ENCODE assay signal across 8 cellular contexts in genomic region chr13:98576215-98576945, GRCh38. TPM values are rescaled to one million over a fixed set of nuclear protein-coding genes. Genes with fewer than 3 reads are reported as not detected.
DNase-seq lines count a peak whose midpoint lies in the region; ATAC-seq and TF ChIP-seq lines count a peak whose summit lies in the region.

No MANE protein-coding gene starts in this region.

- H3K36me3 ChIP-seq in mesendoderm (ENCODE audit: control insufficient read depth, insufficient read depth, low read length): no peaks in the 10 kb centered on the region
- H3K36me3 ChIP-seq in thoracic aorta: no peaks in the 10 kb centered on the region

- peaks cover 8% of the 10 kb centered on the region for H3K4me1 ChIP-seq in mesendoderm (ENCODE audit: control insufficient read depth, low read depth, low read length)
- H3K4me1 ChIP-seq in thoracic aorta (ENCODE audit: control insufficient read depth in 1 of 2, low read depth in 2 of 2): peaks cover 28 to 36% of the 10 kb centered on the region in 2 donors

- no peak overlapping the region for H3K27ac Mint-ChIP-seq in activated CD4-positive, alpha-beta T cell treated with anti-CD3 and anti-CD28 coated beads for 36 hours

- no peaks in the 10 kb centered on the region for H3K27me3 Mint-ChIP-seq in activated CD4-positive, alpha-beta T cell treated with anti-CD3 and anti-CD28 coated beads for 36 hours

- H3K9me3 ChIP-seq in thoracic aorta: no peaks in the 10 kb centered on the region

- H3K18ac ChIP-seq in mesendoderm (ENCODE audit: low read length): peak overlapping the region; percentile 72

- TF ChIP-seq CTCF in GM20000 (IDR thresholded peaks at IDR 0.05; ENCODE audit: extremely low read depth, missing control alignments) (no peak), thoracic aorta (IDR thresholded peaks at IDR 0.05) (no peak)

- intact Hi-C loops in activated CD4-positive, alpha-beta T cell treated with anti-CD3 and anti-CD28 coated beads for 36 hours (cut with DNase I, micrococcal nuclease): loop anchor here (2.0 to 10.0 kb wide), 7 partner anchors 76 to 1352 kb away; partner anchors contain the start of genes MBNL2 (in 1 of the 2), RAP2A (in 1 of the 2) and UBAC2 (in 1 of the 2)

- POLR2A ChIA-PET in activated CD4-positive, alpha-beta T cell treated with anti-CD3 and anti-CD28 coated beads for 36 hours (lab: Charles Lee): interaction anchor here (0.7 to 0.8 kb wide), 2 partner anchors 36 to 67 kb away, joined by 4 to 6 read pairs; no protein-coding TSS in a partner anchor

- peak overlapping the region; percentile 26 for H3K4ac ChIP-seq in mesendoderm (ENCODE audit: low read depth, low read length)

- no peak overlapping the region for H2BK15ac ChIP-seq in mesendoderm (replicated peaks; ENCODE audit: low read depth)

- DNase-seq in COR-L47 (lab: John Stamatoyannopoulos, UW): peak; percentile 31
- peak; percentile 71 for DNase-seq in GM20000 (ENCODE audit: low spot score)
- DNase-seq in activated CD4-positive, alpha-beta T cell treated with anti-CD3 and anti-CD28 coated beads for 36 hours: peak; percentile 65
- DNase-seq in effector CD4-positive, alpha-beta T cell: peak; percentile 28
- DNase-seq in mesendoderm: peak; percentile 46
- no peak for DNase-seq in thoracic aorta (ENCODE audit: low spot score)
- no peak for DNase-seq in 8988T

- H3K79me2 ChIP-seq in mesendoderm (ENCODE audit: control insufficient read depth, insufficient read depth, low read length): peaks cover 50% of the 10 kb centered on the region

- H3K56ac ChIP-seq in mesendoderm (ENCODE audit: low read length): peak overlapping the region; percentile 97

- no peaks in the 10 kb centered on the region for H3K9me3 Mint-ChIP-seq in activated CD4-positive, alpha-beta T cell treated with anti-CD3 and anti-CD28 coated beads for 36 hours (ENCODE audit: low read depth)

- H3K36me3 Mint-ChIP-seq in activated CD4-positive, alpha-beta T cell treated with anti-CD3 and anti-CD28 coated beads for 36 hours (ENCODE audit: low read depth): peaks cover 26% of the 10 kb centered on the region

- H3K4me3 ChIP-seq in mesendoderm (ENCODE audit: low read length) (peak overlapping the region; percentile 58), thoracic aorta (peak overlapping the region; percentile 98)

- peak overlapping the region; percentile 19 for H2BK120ac ChIP-seq in mesendoderm (ENCODE audit: low read depth, low read length)

- H3K27ac ChIP-seq in mesendoderm (ENCODE audit: low read depth, low read length) (peak overlapping the region; percentile 94), thoracic aorta (peak overlapping the region; percentile 90 to 92)

- H4K5ac ChIP-seq in mesendoderm (ENCODE audit: low read length): no peak overlapping the region

- CTCF ChIA-PET in activated CD4-positive, alpha-beta T cell treated with anti-CD3 and anti-CD28 coated beads for 36 hours (lab: Charles Lee): interaction anchor here (1.6 kb wide), 1 partner anchor 131 kb away, joined by 4 read pairs; no protein-coding TSS in a partner anchor

- peak overlapping the region; percentile 94 for H3K4me2 ChIP-seq in mesendoderm (ENCODE audit: low read length)

- H3K4me1 Mint-ChIP-seq in activated CD4-positive, alpha-beta T cell treated with anti-CD3 and anti-CD28 coated beads for 36 hours: peaks cover 39% of the 10 kb centered on the region

- H2AK5ac ChIP-seq in mesendoderm (ENCODE audit: low read length): no peak overlapping the region

- peak overlapping the region; percentile 37 for H2BK5ac ChIP-seq in mesendoderm (ENCODE audit: low read length)

- H3K9ac ChIP-seq in mesendoderm (ENCODE audit: low read length): peak overlapping the region; percentile 95

- peaks cover 13% of the 10 kb centered on the region for H3K79me1 ChIP-seq in mesendoderm (ENCODE audit: low read length)

- H3K23ac ChIP-seq in mesendoderm (ENCODE audit: low read length): no peak overlapping the region

- peak overlapping the region; percentile 95 for H3K4me3 Mint-ChIP-seq in activated CD4-positive, alpha-beta T cell treated with anti-CD3 and anti-CD28 coated beads for 36 hours

- no peaks in the 10 kb centered on the region for H3K27me3 ChIP-seq in mesendoderm (ENCODE audit: insufficient read depth, low read length, poor library complexity)
- H3K27me3 ChIP-seq in thoracic aorta (replicated peaks; ENCODE audit: insufficient read depth): no peaks in the 10 kb centered on the region

- peak; percentile 30 for ATAC-seq in HG03571 (IDR thresholded peaks at IDR 0.05; ENCODE audit: unreplicated experiment)
- peak; percentile 18 for ATAC-seq in activated CD4-positive, alpha-beta T cell treated with anti-CD3 and anti-CD28 coated beads for 36 hours
- ATAC-seq in thoracic aorta (ENCODE audit: insufficient number of reproducible peaks, low FRiP score, low read depth): peak; percentile 39

- WGBS in mesendoderm (ENCODE audit: extremely low coverage, insufficient coverage, low lambda C conversion rate): no CpG with 5 or more reads among the region's 98 CpGs

- H4K8ac ChIP-seq in mesendoderm (ENCODE audit: low read depth, low read length): peak overlapping the region; percentile 57

RNA-seq across cellular contexts. Expression of gene STK24, which starts 0.5 kb away (rescaled TPM):
- 100 to 1,000 TPM; 146 to 173 TPM for total RNA-seq in activated CD4-positive, alpha-beta T cell treated with anti-CD3 and anti-CD28 coated beads for 36 hours
- polyA plus RNA-seq in mesendoderm (2013, experiment 1 of 2): 143 TPM
- 145 TPM for polyA plus RNA-seq in mesendoderm (2013, experiment 2 of 2)
- 10 to 100 TPM; 50.8 to 80.3 TPM for total RNA-seq in thoracic aorta

Comparison
In these comparisons a context has a peak if more than half of its experiments do, and no peak if none do; other contexts are left out.
1. DNase-seq: peak in COR-L47 (single experiment), GM20000 (single experiment), activated CD4-positive, alpha-beta T cell treated with anti-CD3 and anti-CD28 coated beads for 36 hours (single experiment), effector CD4-positive, alpha-beta T cell (single experiment) and mesendoderm (single experiment); none in thoracic aorta (single experiment) and 8988T (single experiment).
2. Peak in every context shown above with its lines, with median percentiles within 50 percentile points of each other: ATAC-seq.